Comparison of ENCODE assay signal across 23 cellular contexts in genomic region chr10:5970066-5970465, GRCh38.
"Had no signal": no experiment of that assay in that cellular context is flagged by ENCODE, and none has a peak within 500 bp of the region (broad histone marks: within the 10 kb centered on the region; RNA-seq: fewer than 3 reads in every experiment).

No MANE protein-coding gene starts in this region.

- H3K4me3 ChIP-seq: adrenal gland, esophagus muscularis mucosa, gastroesophageal sphincter, heart right ventricle, sigmoid colon, spleen, thyroid gland, uterus had no signal

- H3K4me1 ChIP-seq: parathyroid adenoma, thyroid gland, uterus had no signal

- H2AFZ ChIP-seq: parathyroid adenoma had no signal

- H3K9me3 Mint-ChIP-seq: activated naive CD4-positive, alpha-beta T cell treated with anti-CD3 and anti-CD28 coated beads, Interleukin-2, amount 50 U/mL, for 72 hours; activated T-cell treated with anti-CD3 and anti-CD28 coated beads, Interleukin-2, amount 50 U/mL, for 4 hours; natural killer cell treated with Interleukin-12 subunit alpha and Interleukin-12 subunit beta and Interleukin-15 and Interleukin-18, amount 100 ng/mL, for 72 hours; stimulated activated memory B cell treated with anti-CD40 and anti-IgM and Interleukin-4, amounts not matched to agents 10 μg/mL and 1 μg/mL and 100 μg/mL, for 72 hours had no signal

- H3K27ac ChIP-seq: neutrophil, thyroid gland, WERI-Rb-1 had no signal

- H3K4me2 ChIP-seq: SK-N-SH had no signal

- H3K36me3 ChIP-seq: adrenal gland, neutrophil, sigmoid colon, thyroid gland, uterus, WERI-Rb-1 had no signal

- H3K79me2 ChIP-seq: parathyroid adenoma had no signal

- DNase-seq: activated CD4-positive, alpha-beta T cell treated with anti-CD3 and anti-CD28 coated beads for 1 hour; activated CD4-positive, alpha-beta T cell treated with anti-CD3 and anti-CD28 coated beads, Interleukin-2, amount 50 U/mL, for 48 hours; activated gamma-delta T cell treated with Interleukin-2 at 50 U/mL for 16 hours; activated T-cell treated with anti-CD3 and anti-CD28 coated beads, Interleukin-2, amount 50 U/mL, for 4 hours; effector CD8-positive, alpha-beta T cell; heart right ventricle; SK-N-SH; spleen; stimulated activated CD4-positive, alpha-beta T cell treated with anti-CD3 and anti-CD28 coated beads, Interleukin-4, amount 100 ng/mL, for 4 hours; thyroid gland; uterus; WERI-Rb-1 had no signal

- H3K9ac ChIP-seq: parathyroid adenoma, SK-N-SH had no signal

- H3K9me3 ChIP-seq: adrenal gland, esophagus muscularis mucosa, gastroesophageal sphincter, heart right ventricle, neutrophil, sigmoid colon, SK-N-SH, spleen, thyroid gland, uterus had no signal

- H3K27me3 ChIP-seq: adrenal gland, esophagus muscularis mucosa, gastroesophageal sphincter, heart right ventricle, neutrophil, sigmoid colon, spleen, thyroid gland, uterus had no signal

- H3K4me3 Mint-ChIP-seq: activated T-cell treated with anti-CD3 and anti-CD28 coated beads, Interleukin-2, amount 50 U/mL, for 4 hours; stimulated activated memory B cell treated with anti-CD40 and anti-IgM and Interleukin-4, amounts not matched to agents 10 μg/mL and 1 μg/mL and 100 μg/mL, for 72 hours had no signal

- H3K27me3 Mint-ChIP-seq: natural killer cell treated with Interleukin-12 subunit alpha and Interleukin-12 subunit beta and Interleukin-15 and Interleukin-18, amount 100 ng/mL, for 72 hours; stimulated activated memory B cell treated with anti-CD40 and anti-IgM and Interleukin-4, amounts not matched to agents 10 μg/mL and 1 μg/mL and 100 μg/mL, for 72 hours had no signal

- ATAC-seq: activated naive CD4-positive, alpha-beta T cell treated with anti-CD3 and anti-CD28 coated beads, Interleukin-2, amount 50 U/mL, for 72 hours; activated T-cell treated with anti-CD3 and anti-CD28 coated beads, Interleukin-2, amount 50 U/mL, for 4 hours; gastroesophageal sphincter; heart right ventricle; natural killer cell treated with Interleukin-12 subunit alpha and Interleukin-12 subunit beta and Interleukin-15 and Interleukin-18, amount 100 ng/mL, for 72 hours; stimulated activated memory B cell treated with anti-CD40 and anti-IgM and Interleukin-4, amounts not matched to agents 10 μg/mL and 1 μg/mL and 100 μg/mL, for 72 hours had no signal

- FAIRE-seq: astrocyte, bronchial epithelial cell had no signal
